7 cellular contexts compared by ENCODE assay signal in the genomic region with DNA sequence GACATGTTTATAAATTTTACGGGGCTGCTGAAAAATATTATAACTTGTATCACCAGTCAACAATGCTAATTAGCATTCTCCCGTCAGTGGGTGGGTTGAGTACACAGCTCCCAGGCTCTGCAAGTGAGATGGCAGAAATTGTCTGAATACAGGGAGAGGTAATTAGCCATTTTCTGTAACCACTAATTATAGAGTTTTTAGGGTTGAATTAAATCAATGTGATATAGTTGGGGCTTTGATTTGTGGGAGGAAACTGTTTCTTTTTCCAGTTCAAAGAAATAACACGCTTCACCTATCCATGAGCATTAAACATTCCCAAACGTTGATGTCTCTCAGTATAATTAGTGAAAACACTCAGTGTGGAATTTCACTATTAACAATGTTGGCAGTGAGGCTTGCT. TPM values are rescaled to one million over a fixed set of nuclear protein-coding genes. Genes with fewer than 3 reads are reported as not detected.
A peak's percentile ranks its signal among the peaks of the same experiment; 100 is the strongest.
DNase-seq lines count a peak whose midpoint lies in the region; ATAC-seq and TF ChIP-seq lines count a peak whose summit lies in the region.

No MANE protein-coding gene starts in this region.

- H3K4me1 ChIP-seq in H9 (ENCODE audit: insufficient read depth, low read length) (peaks cover 3% of the 10 kb centered on the region; the same call in 1 of the 2 replicates), skeletal muscle satellite cell (ENCODE audit: control insufficient read depth, insufficient read depth, low read length) (peaks cover 24% of the 10 kb centered on the region)

- H3K79me2 ChIP-seq in H9 (ENCODE audit: insufficient read depth, low read length): peaks cover 3% of the 10 kb centered on the region; the same call in 1 of the 2 replicates

- H3K36me3 ChIP-seq in skeletal muscle satellite cell (ENCODE audit: insufficient read depth, low read length): no peaks in the 10 kb centered on the region

- H2BK12ac ChIP-seq in H9 (ENCODE audit: insufficient read length, low read depth, low read length): no peak overlapping the region

- no peak overlapping the region for H2BK20ac ChIP-seq in H9 (ENCODE audit: low read depth, low read length, poor library complexity, severe bottlenecking)

- H3K4me3 ChIP-seq in fibroblast of villous mesenchyme (ENCODE audit: low read depth, low read length) (peak overlapping the region; percentile 83), skeletal muscle satellite cell (ENCODE audit: low read length) (peak overlapping the region; percentile 99)

- H3K9me3 Mint-ChIP-seq in H9 (peaks cover 20% of the 10 kb centered on the region in 2 experiments), T-cell (peaks cover 3 to 8% (median 5%) of the 10 kb centered on the region in 3 donors)

- H2AK5ac ChIP-seq in H9 (ENCODE audit: insufficient read length, low read length): no peak overlapping the region

- no peak overlapping the region for H3K56ac ChIP-seq in H9 (ENCODE audit: insufficient read length, low read depth, low read length)

- H3K14ac ChIP-seq in H9 (ENCODE audit: insufficient read depth, low read length): no peak overlapping the region

- H3K27me3 ChIP-seq in H9 (ENCODE audit: insufficient read depth, low read length) (no peaks in the 10 kb centered on the region; the same call in 1 of the 2 replicates), skeletal muscle satellite cell (ENCODE audit: control insufficient read depth, insufficient read depth, low read length) (peaks cover 5% of the 10 kb centered on the region)

- H3K4ac ChIP-seq in H9 (ENCODE audit: low read depth, low read length): no peak overlapping the region

- DNase-seq in H9 (no peak), T-cell (no peak), fibroblast of villous mesenchyme (ENCODE audit: low read depth) (no peak), dermis blood vessel endothelial cell (no peak), nucleus accumbens (lab: John Stamatoyannopoulos, UW) (no peak), inferior parietal cortex (ENCODE audit: extremely low spot score) (no peak)

- no peak overlapping the region for H2BK15ac ChIP-seq in H9 (ENCODE audit: low read depth, low read length)

- POLR2A ChIA-PET in T-cell (lab: Charles Lee): no interaction called here

- H4K20me1 ChIP-seq in H9 (ENCODE audit: control insufficient read depth, insufficient read depth, insufficient read length): no peaks in the 10 kb centered on the region

- no peak overlapping the region for H2BK120ac ChIP-seq in H9 (ENCODE audit: low read depth, low read length, poor library complexity, severe bottlenecking)

- H3K23me2 ChIP-seq in H9 (ENCODE audit: insufficient read length, low read depth, low read length, poor library complexity, severe bottlenecking): peaks cover 7% of the 10 kb centered on the region

- H3K27me3 Mint-ChIP-seq in H9 (ENCODE audit: low read depth) (peaks cover 15% of the 10 kb centered on the region), T-cell (peaks cover 20 to 30% of the 10 kb centered on the region in 2 donors)

- no peak overlapping the region for H4K91ac ChIP-seq in H9 (ENCODE audit: insufficient read length, low read depth, low read length)

- peak overlapping the region; percentile 82 for H3K4me2 ChIP-seq in H9 (ENCODE audit: insufficient read depth, insufficient read length, low read length)
- H3K4me2 ChIP-seq in skeletal muscle satellite cell (ENCODE audit: low read length): peak overlapping the region; percentile 98

- no peak overlapping the region for H2BK5ac ChIP-seq in H9 (ENCODE audit: insufficient read length, low read length)

- H3K23ac ChIP-seq in H9 (ENCODE audit: insufficient read length, low read depth, low read length): no peak overlapping the region

- H3K27ac Mint-ChIP-seq in H9 (no peak overlapping the region; a peak in 1 of 7 replicates), T-cell (no peak overlapping the region)

- no peak overlapping the region for H3K27ac ChIP-seq in H9 (ENCODE audit: insufficient read length, low read depth, low read length)

- peak overlapping the region; percentile 86 to 91 for H3K4me3 Mint-ChIP-seq in H9
- H3K4me3 Mint-ChIP-seq in T-cell: peak overlapping the region; percentile 76 to 78 (median 77)

- TF ChIP-seq CTCF in H9 (conservative IDR thresholded peaks at IDR 0.05) (no peak), fibroblast of villous mesenchyme (IDR thresholded peaks at IDR 0.05; ENCODE audit: insufficient read depth, low read depth, low read length) (no peak)

- peaks cover 5% of the 10 kb centered on the region for H3K79me1 ChIP-seq in H9 (ENCODE audit: insufficient read depth, low read depth, low read length, poor library complexity, severe bottlenecking)

- H3K4me1 Mint-ChIP-seq in H9 (peaks cover 11 to 23% of the 10 kb centered on the region in 2 experiments), T-cell (peaks cover 0 to 14% (median 14%) of the 10 kb centered on the region in 3 donors)

- H3K9me3 ChIP-seq in H9 (ENCODE audit: control insufficient read depth, low read depth, low read length): no peaks in the 10 kb centered on the region
- H3K9me3 ChIP-seq in skeletal muscle satellite cell (replicated peaks; ENCODE audit: low read length): no peaks in the 10 kb centered on the region

- H3T11ph ChIP-seq in H9 (ENCODE audit: low read length): no peak overlapping the region

- no peak overlapping the region for H4K5ac ChIP-seq in H9 (ENCODE audit: insufficient read length, low read depth, low read length)

- no peak overlapping the region for H2AFZ ChIP-seq in H9 (ENCODE audit: low read length)

- no peak for ATAC-seq in T-cell (replicated peaks in 1 of 4)

- H3K9ac ChIP-seq in H9 (ENCODE audit: extremely low read depth, insufficient read length, low read length): no peak overlapping the region
- peak overlapping the region; percentile 89 for H3K9ac ChIP-seq in skeletal muscle satellite cell (ENCODE audit: low read depth, low read length)

- H3K36me3 Mint-ChIP-seq in H9 (ENCODE audit: insufficient read depth in 1 of 3, low read depth in 3 of 3) (peaks cover 5 to 19% (median 10%) of the 10 kb centered on the region in 3 experiments; a peak in 6 of 7 replicates), T-cell (no peaks in the 10 kb centered on the region)

- H4K8ac ChIP-seq in H9 (replicated peaks; ENCODE audit: insufficient read length, low read depth, low read length): no peak overlapping the region

- WGBS in H9 (ENCODE audit: extremely low coverage, insufficient read length, low lambda C conversion rate): no CpG with 5 or more reads among the region's 4 CpGs

- H3K18ac ChIP-seq in H9 (ENCODE audit: insufficient read length, low read depth, low read length): no peak overlapping the region

- CTCF ChIA-PET in T-cell (lab: Charles Lee): no interaction called here

RNA-seq across cellular contexts. Expression of a gene that starts 1.4 kb away (rescaled TPM):
- total RNA-seq in H9 (2021) (13.5 and 13.6 TPM in 2 replicates), T-cell (1 to 10 TPM; 1.7 to 2.5 (median 2.4) TPM), fibroblast of villous mesenchyme (8.7 and 10.8 TPM in 2 replicates), dermis blood vessel endothelial cell (16.3 and 24.3 TPM in 2 replicates)
- 8.4 and 13.1 TPM in 2 replicates for total RNA-seq in skeletal muscle satellite cell (2012; rRNA removed)
